24 cellular contexts compared by ENCODE assay signal in the genomic region with DNA sequence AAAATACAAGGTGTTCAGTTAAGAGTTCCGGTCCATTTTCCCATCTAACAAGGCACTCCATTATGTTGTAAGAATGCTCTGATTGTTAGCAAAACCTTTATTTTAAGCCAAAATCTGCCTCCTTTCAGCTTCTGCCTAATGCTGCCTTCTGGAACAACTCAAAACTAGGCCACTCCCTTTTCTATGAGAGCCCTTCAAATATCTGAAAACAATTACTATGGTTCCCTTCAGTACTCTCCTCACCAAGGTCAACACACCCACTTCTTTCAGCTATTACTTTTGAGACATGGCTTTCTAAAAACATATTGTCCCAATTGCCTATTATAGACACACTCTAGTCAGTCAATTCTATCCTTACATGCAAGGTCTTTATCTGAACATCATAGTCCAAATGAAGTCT.
DNase-seq lines count a peak whose midpoint lies in the region; ATAC-seq and TF ChIP-seq lines count a peak whose summit lies in the region.
"Had no signal": no experiment of that assay in that cellular context is flagged by ENCODE, and none has a peak within 500 bp of the region (broad histone marks: within the 10 kb centered on the region; RNA-seq: fewer than 3 reads in every experiment).

No MANE protein-coding gene starts in this region.

- ATAC-seq in GM18858 (IDR thresholded peaks at IDR 0.05; ENCODE audit: unreplicated experiment) (no peak), HG03039 (IDR thresholded peaks at IDR 0.05; ENCODE audit: unreplicated experiment) (no peak)
- ATAC-seq: HepG2 had no signal

- peak; percentile 24 for DNase-seq in NCI-H345 (lab: John Stamatoyannopoulos, UW)
- DNase-seq in NCI-H345 treated with DMSO at 0.1 percent for 48 hours (lab: John Stamatoyannopoulos, UW; ENCODE audit: unreplicated experiment) = no peak
- DNase-seq in NCI-H748 (lab: John Stamatoyannopoulos, UW; ENCODE audit: unreplicated experiment) = peak; percentile 33
- peak; percentile 9 for DNase-seq in fibroblast of the aortic adventitia (ENCODE audit: low read depth)
- DNase-seq in SK-N-DZ (ENCODE audit: low spot score) = no peak
- no peak for DNase-seq in activated CD8-positive, alpha-beta memory T cell treated with anti-CD3 and anti-CD28 coated beads, Interleukin-2, amount 50 U/mL, for 4 hours
- DNase-seq: 8988T; BE2C; CD4-positive, CD25-positive, alpha-beta regulatory T cell; COR-L47; DMS 273 treated with DMSO at 0.1 percent for 48 hours; GF-D8; GOT3; KBM-7; MV-4-11; NCI-H2029; NCI-H69; NK-92 treated with Interleukin-12 subunit alpha and Interleukin-12 subunit beta, amount 100 ng/mL, for 24 hours; Peyer's patch; Right ventricle myocardium superior; SK-N-SH had no signal

- H3K4me3 ChIP-seq in fibroblast of the aortic adventitia (ENCODE audit: low read depth, low read length) = no peak overlapping the region
- H3K4me3 ChIP-seq: Peyer's patch had no signal

- TF ChIP-seq CTCF in fibroblast of the aortic adventitia (IDR thresholded peaks at IDR 0.05; ENCODE audit: insufficient read depth, low read length) = no peak

Comparison
In these comparisons a context has a peak if more than half of its experiments do, and no peak if none do; other contexts are left out.
1. DNase-seq: peak in NCI-H345 (single experiment), NCI-H748 (single experiment) and fibroblast of the aortic adventitia (single experiment); none in NCI-H345 treated with DMSO at 0.1 percent for 48 hours (single experiment), SK-N-DZ (single experiment) and activated CD8-positive, alpha-beta memory T cell treated with anti-CD3 and anti-CD28 coated beads, Interleukin-2, amount 50 U/mL, for 4 hours (single experiment).